ENCODE assay signal across 20 cellular contexts in the genomic region with DNA sequence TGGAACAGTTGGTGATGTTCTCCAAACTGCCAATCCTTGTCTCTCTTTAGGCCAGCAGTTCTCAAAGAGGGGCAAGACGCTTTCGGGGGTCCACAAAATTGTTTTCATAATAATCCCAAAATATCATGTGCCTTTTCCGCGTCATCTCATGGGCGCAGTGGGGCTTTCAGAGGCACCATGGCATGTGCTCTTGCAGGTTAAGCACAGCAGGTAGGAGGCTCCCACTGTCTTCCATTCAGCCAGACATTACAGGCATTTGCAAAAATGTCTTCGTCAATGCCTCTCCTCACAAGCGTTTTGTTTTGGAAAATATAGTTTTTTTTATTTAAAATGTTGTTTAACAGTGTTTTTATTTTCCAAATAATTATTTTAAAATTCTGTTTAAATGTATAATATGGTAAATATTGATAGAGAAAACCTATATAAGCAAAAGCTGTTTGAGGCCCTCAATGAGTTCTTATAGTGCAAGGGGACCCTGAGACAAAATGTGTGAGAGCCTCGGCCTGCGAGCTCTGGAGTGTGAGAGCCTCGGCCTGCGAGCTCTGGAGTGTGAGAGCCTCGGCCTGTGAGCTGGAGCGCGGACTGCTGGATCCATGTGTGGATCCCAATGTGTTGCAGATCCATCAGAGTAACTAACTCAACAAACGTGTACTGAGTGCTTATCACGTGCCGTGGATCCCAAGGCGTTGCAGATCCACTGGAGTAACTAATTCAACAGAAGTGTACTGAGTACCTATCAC. TPM values are rescaled to one million over a fixed set of nuclear protein-coding genes. Genes with fewer than 3 reads are reported as not detected.
DNase-seq lines count a peak whose midpoint lies in the region; ATAC-seq and TF ChIP-seq lines count a peak whose summit lies in the region.
"Had no signal": no experiment of that assay in that cellular context is flagged by ENCODE, and none has a peak within 500 bp of the region (broad histone marks: within the 10 kb centered on the region; RNA-seq: fewer than 3 reads in every experiment).

No MANE protein-coding gene starts in this region.

- dilution Hi-C loops in IMR-90 (cut with HindIII; ENCODE audit: low sequenced_read_pairs, unreplicated experiment) = no loop called here

- no peak overlapping the region for H3K14ac ChIP-seq in IMR-90 (replicated peaks; ENCODE audit: low read depth, low read length)

- H3K4me1 ChIP-seq in CD8-positive, alpha-beta T cell (ENCODE audit: insufficient read depth, low read length) = peaks cover 41% of the 10 kb centered on the region
- peaks cover 11% of the 10 kb centered on the region; the same call in 1 of the 2 replicates for H3K4me1 ChIP-seq in IMR-90 (ENCODE audit: control insufficient read depth, insufficient read depth, low read length)

- H3K56ac ChIP-seq in IMR-90 (ENCODE audit: extremely low read depth, insufficient read depth, low read length) = no peak overlapping the region

- H3K27me3 Mint-ChIP-seq in CD8-positive, alpha-beta T cell (ENCODE audit: low read depth) = no peaks in the 10 kb centered on the region
- no peaks in the 10 kb centered on the region for H3K27me3 Mint-ChIP-seq in effector memory CD8-positive, alpha-beta T cell
- H3K27me3 Mint-ChIP-seq in natural killer cell (ENCODE audit: low read depth in 2 of 2) (no peaks in the 10 kb centered on the region), progenitor cell of endocrine pancreas (no peaks in the 10 kb centered on the region)

- WGBS in IMR-90 (ENCODE audit: extremely low coverage in 2 of 2, insufficient read length in 1 of 2), 2 experiments = 76% methylated on average over 6 of the region's 18 CpGs; no CpG with 5 or more reads in 1 of the 2 experiments

- BruUV-seq in IMR-90 (replicated peaks; lab: Mats Ljungman, UMichigan) = no TSS peak

- intact Hi-C loops in CD8-positive, alpha-beta T cell (cut with DNase I, micrococcal nuclease) = loop anchor here (2.0 to 10.0 kb wide), 2 partner anchors 37 to 1307 kb away; partner anchors contain the start of gene TTLL12 (in 1 of the 2)
- intact Hi-C loops in IMR-90 (cut with micrococcal nuclease) (loop anchor here (5.0 to 10.0 kb wide), 2 partner anchors 63 to 500 kb away; no protein-coding TSS in a partner anchor), natural killer cell (cut with micrococcal nuclease) (loop anchor here (10.0 kb wide), 1 partner anchor 537 kb away; the partner anchor contains the start of gene SAMM50)

- H2AFZ ChIP-seq in IMR-90 (replicated peaks; ENCODE audit: low read length, poor library complexity) = no peak overlapping the region
- H2AFZ ChIP-seq: GM23248 had no signal

- no peak overlapping the region for H3K27ac ChIP-seq in CD8-positive, alpha-beta T cell (ENCODE audit: low read depth, low read length)
- H3K27ac ChIP-seq in IMR-90 (ENCODE audit: insufficient read depth, low read length) = no peak overlapping the region
- H3K27ac ChIP-seq: A549; BLaER1 treated with 17β-estradiol and CSF1 and Interleukin-3, amounts not matched to agents 10 nM and 100 nM; GM23248 had no signal

- in situ Hi-C loops in IMR-90 (cut with MboI; ENCODE audit: low sequenced_read_pairs) = no loop called here

- no peak overlapping the region for H2BK15ac ChIP-seq in IMR-90 (ENCODE audit: low read depth, low read length)

- H2BK5ac ChIP-seq in IMR-90 (ENCODE audit: low read depth, low read length, poor library complexity, severe bottlenecking) = no peak overlapping the region

- peak overlapping the region; percentile 48; the same call in 1 of the 2 replicates for H3K4ac ChIP-seq in IMR-90 (ENCODE audit: low read depth, low read length)

- peak overlapping the region; percentile 95 for H3K27ac Mint-ChIP-seq in CD8-positive, alpha-beta T cell
- peak overlapping the region; percentile 96 to 99 for H3K27ac Mint-ChIP-seq in effector memory CD8-positive, alpha-beta T cell
- H3K27ac Mint-ChIP-seq in natural killer cell (peak overlapping the region; percentile 95), progenitor cell of endocrine pancreas (no peak overlapping the region)
- no peak overlapping the region for H3K27ac Mint-ChIP-seq in activated naive CD4-positive, alpha-beta T cell treated with anti-CD3 and anti-CD28 coated beads, Interleukin-2, amount 50 U/mL, for 72 hours

- H3K27me3 ChIP-seq in CD8-positive, alpha-beta T cell (ENCODE audit: insufficient read depth, low read length) = no peaks in the 10 kb centered on the region
- H3K27me3 ChIP-seq in IMR-90 (ENCODE audit: control insufficient read depth, insufficient read depth, low read length) = no peaks in the 10 kb centered on the region
- H3K27me3 ChIP-seq: BLaER1 treated with 17β-estradiol and CSF1 and Interleukin-3, amounts not matched to agents 10 nM and 100 nM had no signal

- no peak overlapping the region for H4K8ac ChIP-seq in IMR-90 (ENCODE audit: low read depth in 2 of 2, low read length in 2 of 2)

- CTCF ChIA-PET in CD8-positive, alpha-beta T cell (lab: Charles Lee) = no interaction called here
- CTCF ChIA-PET in IMR-90 (lab: Yijun Ruan, JAX) = no interaction called here

- H3K4me3 ChIP-seq in CD8-positive, alpha-beta T cell (ENCODE audit: low read depth, low read length) = no peak overlapping the region
- no peak overlapping the region for H3K4me3 ChIP-seq in IMR-90 (ENCODE audit: insufficient read depth, low read depth, low read length)
- H3K4me3 ChIP-seq: A549; BLaER1 treated with 17β-estradiol and CSF1 and Interleukin-3, amounts not matched to agents 10 nM and 100 nM; GM23248 had no signal

- no peak for TF ChIP-seq CTCF in CD8-positive, alpha-beta T cell (IDR thresholded peaks at IDR 0.05)
- TF ChIP-seq CTCF in IMR-90 (conservative IDR thresholded peaks at IDR 0.05; ENCODE audit: low read depth, low read length) (no peak), natural killer cell (IDR thresholded peaks at IDR 0.05) (no peak), progenitor cell of endocrine pancreas (IDR thresholded peaks at IDR 0.05; ENCODE audit: unreplicated experiment) (no peak)

- H4K5ac ChIP-seq in IMR-90 (ENCODE audit: low read depth, low read length) = no peak overlapping the region

- H3K36me3 ChIP-seq in CD8-positive, alpha-beta T cell (ENCODE audit: insufficient read depth, low read length) = no peaks in the 10 kb centered on the region
- peaks cover 37% of the 10 kb centered on the region for H3K36me3 ChIP-seq in IMR-90 (ENCODE audit: control insufficient read depth, insufficient read depth, low read length)

- no peak for DNase-seq in CD8-positive, alpha-beta T cell
- DNase-seq in IMR-90 (no peak), natural killer cell (no peak), NCI-H345 (lab: John Stamatoyannopoulos, UW) (no peak), progenitor cell of endocrine pancreas (ENCODE audit: low spot score, unreplicated experiment) (no peak)
- DNase-seq in effector memory CD8-positive, alpha-beta T cell = no peak
- no peak for DNase-seq in activated CD8-positive, alpha-beta memory T cell treated with anti-CD3 and anti-CD28 coated beads for 24 hours
- no peak for DNase-seq in activated naive CD4-positive, alpha-beta T cell treated with anti-CD3 and anti-CD28 coated beads, Interleukin-2, amount 50 U/mL, for 72 hours (ENCODE audit: low spot score in 2 of 2)
- DNase-seq: COR-L47; GF-D8; GM23248; Kasumi-1; NCI-H1417; NCI-H187 treated with DMSO at 0.1 percent for 48 hours; NCI-H446; NCI-H69; NK-92 treated with Interleukin-12 subunit alpha and Interleukin-12 subunit beta, amount 100 ng/mL, for 24 hours; SIG-M5 had no signal

- no peak overlapping the region for H2BK20ac ChIP-seq in IMR-90 (ENCODE audit: low read depth, low read length)

- peak overlapping the region; percentile 56 for H2AK9ac ChIP-seq in IMR-90 (replicated peaks; ENCODE audit: low read depth, low read length, poor library complexity)

- peaks cover 32 to 54% of the 10 kb centered on the region in 2 experiments for H3K79me1 ChIP-seq in IMR-90 (ENCODE audit: low read depth in 1 of 2, low read length in 2 of 2)

- H3K9me3 Mint-ChIP-seq in CD8-positive, alpha-beta T cell = no peaks in the 10 kb centered on the region
- H3K9me3 Mint-ChIP-seq in effector memory CD8-positive, alpha-beta T cell = no peaks in the 10 kb centered on the region
- no peaks in the 10 kb centered on the region for H3K9me3 Mint-ChIP-seq in natural killer cell
- H3K9me3 Mint-ChIP-seq in progenitor cell of endocrine pancreas (ENCODE audit: low read depth) = no peaks in the 10 kb centered on the region
- no peaks in the 10 kb centered on the region for H3K9me3 Mint-ChIP-seq in activated naive CD4-positive, alpha-beta T cell treated with anti-CD3 and anti-CD28 coated beads, Interleukin-2, amount 50 U/mL, for 72 hours

- peaks cover 15% of the 10 kb centered on the region for H3K36me3 Mint-ChIP-seq in CD8-positive, alpha-beta T cell
- H3K36me3 Mint-ChIP-seq in effector memory CD8-positive, alpha-beta T cell (ENCODE audit: insufficient read depth) = peaks cover 24% of the 10 kb centered on the region
- H3K36me3 Mint-ChIP-seq in natural killer cell (no peaks in the 10 kb centered on the region), progenitor cell of endocrine pancreas (ENCODE audit: insufficient read depth) (peaks cover 18% of the 10 kb centered on the region)
- H3K36me3 Mint-ChIP-seq in activated naive CD4-positive, alpha-beta T cell treated with anti-CD3 and anti-CD28 coated beads, Interleukin-2, amount 50 U/mL, for 72 hours = peaks cover 8 to 11% of the 10 kb centered on the region in 2 donors

- H3K9me1 ChIP-seq in IMR-90 (ENCODE audit: insufficient read depth, low read length) = peaks cover 34% of the 10 kb centered on the region

- no peak overlapping the region for H3K9ac ChIP-seq in IMR-90 (ENCODE audit: low read depth, low read length)
- H3K9ac ChIP-seq: BLaER1 treated with 17β-estradiol and CSF1 and Interleukin-3, amounts not matched to agents 10 nM and 100 nM; GM23248 had no signal

- TF ChIP-seq RAD21 in IMR-90 (IDR thresholded peaks at IDR 0.05; ENCODE audit: low read length) = no peak

- no peak overlapping the region for H3K4me2 ChIP-seq in IMR-90 (ENCODE audit: low read depth, low read length)
- H3K4me2 ChIP-seq: A549 had no signal

- no peak overlapping the region for H3K18ac ChIP-seq in IMR-90 (ENCODE audit: low read depth, low read length)

- no peak for TF ChIP-seq POLR2A in IMR-90 (IDR thresholded peaks at IDR 0.05; ENCODE audit: low read depth, low read length)

- H3K23ac ChIP-seq in IMR-90 (ENCODE audit: low read depth, low read length) = no peak overlapping the region

- no peak for ATAC-seq in CD8-positive, alpha-beta T cell
- ATAC-seq in IMR-90 (ENCODE audit: low read depth) (no peak), natural killer cell (no peak)
- no peak for ATAC-seq in effector memory CD8-positive, alpha-beta T cell (replicated peaks)
- no peak for ATAC-seq in activated naive CD4-positive, alpha-beta T cell treated with anti-CD3 and anti-CD28 coated beads, Interleukin-2, amount 50 U/mL, for 72 hours
- ATAC-seq: A549 had no signal

- no peak overlapping the region for H4K91ac ChIP-seq in IMR-90 (ENCODE audit: insufficient read depth, low read depth, low read length)

- no peak overlapping the region for H3K4me3 Mint-ChIP-seq in CD8-positive, alpha-beta T cell
- peak overlapping the region in 1 of 2 donors; percentile 69 for H3K4me3 Mint-ChIP-seq in effector memory CD8-positive, alpha-beta T cell
- no peak overlapping the region for H3K4me3 Mint-ChIP-seq in natural killer cell
- H3K4me3 Mint-ChIP-seq in progenitor cell of endocrine pancreas (ENCODE audit: low read depth) = no peak overlapping the region

- no peaks in the 10 kb centered on the region for H3K9me3 ChIP-seq in CD8-positive, alpha-beta T cell (ENCODE audit: low read length)
- no peaks in the 10 kb centered on the region; the same call in 1 of the 2 replicates for H3K9me3 ChIP-seq in IMR-90 (ENCODE audit: control insufficient read depth, insufficient read depth, low read length)
- H3K9me3 ChIP-seq: A549 had no signal

- 0 out of 2 replicates have a peak overlapping the region, but pooled peaks have one; percentile 33 for H2AK5ac ChIP-seq in IMR-90 (ENCODE audit: low read depth, low read length)

- H4K20me1 ChIP-seq in IMR-90 (ENCODE audit: insufficient read depth, low read length) = peaks cover 17% of the 10 kb centered on the region

- H3K4me1 Mint-ChIP-seq in CD8-positive, alpha-beta T cell (ENCODE audit: low read depth) = peaks cover 41% of the 10 kb centered on the region
- peaks cover 52 to 63% of the 10 kb centered on the region in 2 donors for H3K4me1 Mint-ChIP-seq in effector memory CD8-positive, alpha-beta T cell (ENCODE audit: low read depth in 2 of 2)
- peaks cover 62 to 63% of the 10 kb centered on the region in 2 donors for H3K4me1 Mint-ChIP-seq in natural killer cell
- peaks cover 11% of the 10 kb centered on the region for H3K4me1 Mint-ChIP-seq in progenitor cell of endocrine pancreas (ENCODE audit: low read depth)

- no peak overlapping the region for H2BK120ac ChIP-seq in IMR-90 (ENCODE audit: low read depth, low read length)

- POLR2A ChIA-PET in CD8-positive, alpha-beta T cell (lab: Charles Lee) = no interaction called here
- POLR2A ChIA-PET in IMR-90 (lab: Charles Lee; ENCODE audit: unreplicated experiment) = no interaction called here

RNA-seq across cellular contexts. Expression of gene RTL6, which starts 6.2 kb away (rescaled TPM):
- total RNA-seq in CD8-positive, alpha-beta T cell = 10 to 100 TPM; 11.4 to 12.3 TPM
- total RNA-seq in IMR-90 (2012; rRNA removed) (16.1 TPM in 2 replicates), natural killer cell (10 to 100 TPM; 18.7 to 28.0 (median 18.7) TPM), progenitor cell of endocrine pancreas (48.8 and 50.4 TPM in 2 replicates)
- 17.2 and 19.2 TPM in 2 replicates for polyA plus RNA-seq in IMR-90 (2012; rRNA removed)
- 13.9 and 18.0 TPM in 2 replicates for polyA plus RNA-seq in IMR-90 (2012; cell fraction: cytosol; rRNA removed)
- polyA plus RNA-seq in IMR-90 (2012; cell fraction: nucleus; rRNA removed; ENCODE audit: low replicate concordance) = 10.7 and 13.6 TPM in 2 replicates
- 1 to 10 TPM; 6.5 to 8.4 TPM for total RNA-seq in activated naive CD4-positive, alpha-beta T cell treated with anti-CD3 and anti-CD28 coated beads, Interleukin-2, amount 50 U/mL, for 72 hours

Comparison
In these comparisons a context has a peak if more than half of its experiments do, and no peak if none do; other contexts are left out.
1. H3K27ac Mint-ChIP-seq: peak in CD8-positive, alpha-beta T cell (single experiment), effector memory CD8-positive, alpha-beta T cell (2 of 2) and natural killer cell (2 of 2); none in progenitor cell of endocrine pancreas (single experiment) and activated naive CD4-positive, alpha-beta T cell treated with anti-CD3 and anti-CD28 coated beads, Interleukin-2, amount 50 U/mL, for 72 hours (0 of 2).